ENCODE assay signal across 10 cellular contexts in the genomic region with DNA sequence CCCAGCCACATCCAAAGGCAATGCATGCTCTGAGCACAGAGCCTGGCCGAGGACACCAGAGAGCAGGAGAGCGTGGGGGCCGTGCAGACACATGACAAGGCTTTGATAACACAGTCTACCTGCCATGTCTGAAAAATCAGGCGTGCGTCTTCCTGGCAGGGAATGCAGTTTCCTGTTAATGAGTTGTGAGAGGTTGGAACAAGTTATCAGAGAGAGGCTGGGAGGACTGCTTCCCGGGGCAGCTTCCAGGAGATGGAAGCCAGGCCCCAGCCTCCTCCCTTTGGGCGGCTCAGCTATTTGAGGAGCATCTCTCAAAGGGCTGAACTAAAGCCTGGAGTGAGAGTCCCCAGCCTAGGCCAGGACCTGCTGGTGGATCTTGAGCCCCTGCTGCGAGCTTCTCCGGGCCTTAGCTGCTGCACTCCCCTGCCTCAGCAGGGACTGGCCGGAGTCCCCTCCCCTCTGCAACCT.
A peak's percentile ranks its signal among the peaks of the same experiment; 100 is the strongest.
DNase-seq lines count a peak whose midpoint lies in the region; ATAC-seq, FAIRE-seq and TF ChIP-seq lines count a peak whose summit lies in the region.
"Had no signal": no experiment of that assay in that cellular context is flagged by ENCODE, and none has a peak within 500 bp of the region (broad histone marks: within the 10 kb centered on the region; RNA-seq: fewer than 3 reads in every experiment).

No MANE protein-coding gene starts in this region.

- no peak for DNase-seq in CD8-positive, alpha-beta T cell
- peak; percentile 33 for DNase-seq in RPMI8226
- DNase-seq in Right ventricle myocardium superior, result peak; percentile 85
- DNase-seq in pancreas, result peak; percentile 68 to 91 (median 78)
- DNase-seq in activated T-cell treated with anti-CD3 and anti-CD28 coated beads for 4 hours, result no peak
- no peak for DNase-seq in activated T-helper 1 cell treated with anti-CD3 and anti-CD28 coated beads, Interleukin-12 subunit alpha, Interleukin-12 subunit beta, Interleukin-2, Interleukin-4 antibody, amounts not matched to agents 30 ng/mL and 10 ng/mL and 1 ng/mL, durations not matched to agents 14 hours and 24 hours and 36 hours (ENCODE audit: low spot score)
- DNase-seq: cortex of kidney had no signal

- H3K9me3 ChIP-seq in CD8-positive, alpha-beta T cell (ENCODE audit: low read length), result no peaks in the 10 kb centered on the region
- H3K9me3 ChIP-seq in pancreas, result no peaks in the 10 kb centered on the region

- H3K27ac ChIP-seq in CD8-positive, alpha-beta T cell (ENCODE audit: low read depth, low read length), result no peak overlapping the region
- peak overlapping the region in 1 of 4 donors; percentile 9 for H3K27ac ChIP-seq in pancreas

- POLR2A ChIA-PET in CD8-positive, alpha-beta T cell (lab: Charles Lee), result no interaction called here

- CTCF ChIA-PET in CD8-positive, alpha-beta T cell (lab: Charles Lee), result interaction anchor here (1.5 kb wide), 1 partner anchor 109 kb away, joined by 4 read pairs; no protein-coding TSS in a partner anchor

- H3K27me3 ChIP-seq in CD8-positive, alpha-beta T cell (ENCODE audit: insufficient read depth, low read length), result no peaks in the 10 kb centered on the region
- no peaks in the 10 kb centered on the region for H3K27me3 ChIP-seq in pancreas

- no peaks in the 10 kb centered on the region for H3K36me3 ChIP-seq in CD8-positive, alpha-beta T cell (ENCODE audit: insufficient read depth, low read length)
- H3K36me3 ChIP-seq in pancreas, result no peaks in the 10 kb centered on the region

- H3K4me3 Mint-ChIP-seq in CD8-positive, alpha-beta T cell, result no peak overlapping the region
- H3K4me3 Mint-ChIP-seq in activated T-helper 1 cell treated with anti-CD3 and anti-CD28 coated beads, Interleukin-12 subunit alpha, Interleukin-12 subunit beta, Interleukin-2, Interleukin-4 antibody, amounts not matched to agents 30 ng/mL and 10 ng/mL and 1 ng/mL, durations not matched to agents 14 hours and 24 hours and 36 hours, result no peak overlapping the region
- H3K4me3 Mint-ChIP-seq: neural crest cell had no signal

- intact Hi-C loops in CD8-positive, alpha-beta T cell (cut with DNase I, micrococcal nuclease), result no loop called here
- intact Hi-C loops in Right ventricle myocardium superior (cut with DNase I) (no loop called here), pancreas (cut with DNase I) (no loop called here)
- intact Hi-C loops in activated T-helper 1 cell treated with anti-CD3 and anti-CD28 coated beads, Interleukin-12 subunit alpha, Interleukin-12 subunit beta, Interleukin-2, Interleukin-4 antibody, amounts not matched to agents 30 ng/mL and 10 ng/mL and 1 ng/mL, durations not matched to agents 14 hours and 24 hours and 36 hours (cut with micrococcal nuclease), result no loop called here

- 11 to 14% methylated on average over 9 to 10 of the region's 10 CpGs for WGBS in pancreas, 2 donors

- H3K36me3 Mint-ChIP-seq in CD8-positive, alpha-beta T cell, result peaks cover 20% of the 10 kb centered on the region
- no peaks in the 10 kb centered on the region for H3K36me3 Mint-ChIP-seq in activated T-helper 1 cell treated with anti-CD3 and anti-CD28 coated beads, Interleukin-12 subunit alpha, Interleukin-12 subunit beta, Interleukin-2, Interleukin-4 antibody, amounts not matched to agents 30 ng/mL and 10 ng/mL and 1 ng/mL, durations not matched to agents 14 hours and 24 hours and 36 hours (ENCODE audit: low read depth)

- peaks cover 83% of the 10 kb centered on the region for H3K4me1 Mint-ChIP-seq in CD8-positive, alpha-beta T cell (ENCODE audit: low read depth)
- H3K4me1 Mint-ChIP-seq in activated T-helper 1 cell treated with anti-CD3 and anti-CD28 coated beads, Interleukin-12 subunit alpha, Interleukin-12 subunit beta, Interleukin-2, Interleukin-4 antibody, amounts not matched to agents 30 ng/mL and 10 ng/mL and 1 ng/mL, durations not matched to agents 14 hours and 24 hours and 36 hours (ENCODE audit: low read depth), result peaks cover 17% of the 10 kb centered on the region

- no peak for ATAC-seq in CD8-positive, alpha-beta T cell
- ATAC-seq in Right ventricle myocardium superior (ENCODE audit: poor library complexity) (peak; percentile 89), pancreas (peak; percentile 85 to 92 (median 88)), HG03139 (IDR thresholded peaks at IDR 0.05; ENCODE audit: unreplicated experiment) (no peak), HG02840 (IDR thresholded peaks at IDR 0.05; ENCODE audit: low FRiP score, unreplicated experiment) (no peak)

- no peaks in the 10 kb centered on the region for H3K27me3 Mint-ChIP-seq in CD8-positive, alpha-beta T cell (ENCODE audit: low read depth)
- peaks cover 57% of the 10 kb centered on the region for H3K27me3 Mint-ChIP-seq in activated T-helper 1 cell treated with anti-CD3 and anti-CD28 coated beads, Interleukin-12 subunit alpha, Interleukin-12 subunit beta, Interleukin-2, Interleukin-4 antibody, amounts not matched to agents 30 ng/mL and 10 ng/mL and 1 ng/mL, durations not matched to agents 14 hours and 24 hours and 36 hours (ENCODE audit: insufficient read depth)

- TF ChIP-seq CTCF in CD8-positive, alpha-beta T cell (IDR thresholded peaks at IDR 0.05), result no peak
- TF ChIP-seq CTCF in pancreas (IDR thresholded peaks at IDR 0.05), result no peak

- H3K4me1 ChIP-seq in CD8-positive, alpha-beta T cell (ENCODE audit: insufficient read depth, low read length), result peaks cover 45% of the 10 kb centered on the region
- H3K4me1 ChIP-seq in pancreas, result peaks cover 0 to 27% (median 11%) of the 10 kb centered on the region in 3 donors

- no peaks in the 10 kb centered on the region for H3K9me3 Mint-ChIP-seq in CD8-positive, alpha-beta T cell
- no peaks in the 10 kb centered on the region for H3K9me3 Mint-ChIP-seq in activated T-helper 1 cell treated with anti-CD3 and anti-CD28 coated beads, Interleukin-12 subunit alpha, Interleukin-12 subunit beta, Interleukin-2, Interleukin-4 antibody, amounts not matched to agents 30 ng/mL and 10 ng/mL and 1 ng/mL, durations not matched to agents 14 hours and 24 hours and 36 hours
- H3K9me3 Mint-ChIP-seq: neural crest cell had no signal

- FAIRE-seq in pancreas (lab: Jason Lieb, UNC), result no peak

- peak overlapping the region; percentile 22 for H3K27ac Mint-ChIP-seq in CD8-positive, alpha-beta T cell
- no peak overlapping the region for H3K27ac Mint-ChIP-seq in activated T-helper 1 cell treated with anti-CD3 and anti-CD28 coated beads, Interleukin-12 subunit alpha, Interleukin-12 subunit beta, Interleukin-2, Interleukin-4 antibody, amounts not matched to agents 30 ng/mL and 10 ng/mL and 1 ng/mL, durations not matched to agents 14 hours and 24 hours and 36 hours

- no peak overlapping the region for H3K4me3 ChIP-seq in CD8-positive, alpha-beta T cell (ENCODE audit: low read depth, low read length)
- no peak overlapping the region for H3K4me3 ChIP-seq in pancreas

Comparison
In these comparisons a context has a peak if more than half of its experiments do, and no peak if none do; other contexts are left out.
1. ATAC-seq: peak in Right ventricle myocardium superior (single experiment) and pancreas (4 of 4); none in CD8-positive, alpha-beta T cell (single experiment), HG03139 (single experiment) and HG02840 (single experiment).
2. DNase-seq: peak in RPMI8226 (single experiment), Right ventricle myocardium superior (single experiment) and pancreas (6 of 6); none in CD8-positive, alpha-beta T cell (0 of 7), activated T-cell treated with anti-CD3 and anti-CD28 coated beads for 4 hours (single experiment) and activated T-helper 1 cell treated with anti-CD3 and anti-CD28 coated beads, Interleukin-12 subunit alpha, Interleukin-12 subunit beta, Interleukin-2, Interleukin-4 antibody, amounts not matched to agents 30 ng/mL and 10 ng/mL and 1 ng/mL, durations not matched to agents 14 hours and 24 hours and 36 hours (single experiment).